ENCODE assay signal across 26 cellular contexts in genomic region chr13:94182185-94182761, GRCh38.
A peak's percentile ranks its signal among the peaks of the same experiment; 100 is the strongest.
DNase-seq lines count a peak whose midpoint lies in the region; ATAC-seq and TF ChIP-seq lines count a peak whose summit lies in the region.
"Had no signal": no experiment of that assay in that cellular context is flagged by ENCODE, and none has a peak within 500 bp of the region (broad histone marks: within the 10 kb centered on the region; RNA-seq: fewer than 3 reads in every experiment).

No MANE protein-coding gene starts in this region.

- H3F3A ChIP-seq in smooth muscle cell (ENCODE audit: low read depth) = no peaks in the 10 kb centered on the region

- H2AFZ ChIP-seq in OCI-LY3 (ENCODE audit: low read depth, low read length) = no peak overlapping the region
- no peak overlapping the region for H2AFZ ChIP-seq in smooth muscle cell (ENCODE audit: low read depth)

- H3K79me2 ChIP-seq in OCI-LY3 (ENCODE audit: low read length) = no peaks in the 10 kb centered on the region
- H3K79me2 ChIP-seq in smooth muscle cell (ENCODE audit: low read depth) = no peaks in the 10 kb centered on the region

- peak overlapping the region; percentile 93 for H3K27ac ChIP-seq in OCI-LY3 (ENCODE audit: low read length)
- H3K27ac ChIP-seq in smooth muscle cell (ENCODE audit: low read depth) = no peak overlapping the region
- H3K27ac ChIP-seq: testis had no signal

- H3K27me3 ChIP-seq in OCI-LY3 (ENCODE audit: low read depth, low read length) (no peaks in the 10 kb centered on the region), smooth muscle cell (ENCODE audit: low read depth) (no peaks in the 10 kb centered on the region)
- H3K27me3 ChIP-seq: heart right ventricle, left lung, MG63, testis had no signal

- no peak overlapping the region for H3K27ac Mint-ChIP-seq in stimulated activated effector memory CD8-positive, alpha-beta T cell treated with anti-CD3 and anti-CD28 coated beads, Interleukin-12 subunit alpha, Interleukin-12 subunit beta, amount 100 ng/mL, for 72 hours
- H3K27ac Mint-ChIP-seq: activated CD4-positive, alpha-beta T cell treated with anti-CD3 and anti-CD28 coated beads, Interleukin-2, amount 10 ng/mL, durations not matched to agents 24 days and 14 days; activated CD8-positive, alpha-beta memory T cell treated with anti-CD3 and anti-CD28 coated beads, Interleukin-2, amount 10 ng/mL, durations not matched to agents 7 days and 5 days; activated naive CD4-positive, alpha-beta T cell treated with anti-CD3 and anti-CD28 coated beads, Interleukin-2, amount 50 U/mL, for 24 hours; CD8-positive, alpha-beta memory T cell; IgD-negative memory B cell; mesothelial cell of epicardium; T-cell had no signal

- H3K36me3 ChIP-seq in OCI-LY3 (replicated peaks; ENCODE audit: low read depth, low read length) (no peaks in the 10 kb centered on the region), smooth muscle cell (ENCODE audit: low read depth) (no peaks in the 10 kb centered on the region)
- H3K36me3 ChIP-seq: heart right ventricle, left lung, MG63 had no signal

- no peaks in the 10 kb centered on the region for H3K9me3 Mint-ChIP-seq in stimulated activated effector memory CD8-positive, alpha-beta T cell treated with anti-CD3 and anti-CD28 coated beads, Interleukin-12 subunit alpha, Interleukin-12 subunit beta, amount 100 ng/mL, for 72 hours
- H3K9me3 Mint-ChIP-seq: activated naive CD4-positive, alpha-beta T cell treated with anti-CD3 and anti-CD28 coated beads, Interleukin-2, amount 50 U/mL, for 24 hours; CD8-positive, alpha-beta memory T cell; T-cell had no signal

- no peaks in the 10 kb centered on the region for H3K4me1 Mint-ChIP-seq in stimulated activated effector memory CD8-positive, alpha-beta T cell treated with anti-CD3 and anti-CD28 coated beads, Interleukin-12 subunit alpha, Interleukin-12 subunit beta, amount 100 ng/mL, for 72 hours
- H3K4me1 Mint-ChIP-seq: mesothelial cell of epicardium had no signal

- no peak overlapping the region for H3K4me3 Mint-ChIP-seq in stimulated activated effector memory CD8-positive, alpha-beta T cell treated with anti-CD3 and anti-CD28 coated beads, Interleukin-12 subunit alpha, Interleukin-12 subunit beta, amount 100 ng/mL, for 72 hours
- H3K4me3 Mint-ChIP-seq: activated CD4-positive, alpha-beta T cell treated with anti-CD3 and anti-CD28 coated beads, Interleukin-2, amount 10 ng/mL, durations not matched to agents 24 days and 14 days; activated CD8-positive, alpha-beta memory T cell treated with anti-CD3 and anti-CD28 coated beads, Interleukin-2, amount 10 ng/mL, durations not matched to agents 7 days and 5 days; activated naive CD4-positive, alpha-beta T cell treated with anti-CD3 and anti-CD28 coated beads, Interleukin-2, amount 50 U/mL, for 24 hours; CD8-positive, alpha-beta memory T cell; IgD-negative memory B cell; mesothelial cell of epicardium; T-cell had no signal

- H4K20me1 ChIP-seq in OCI-LY3 (ENCODE audit: insufficient read depth, low read length) = no peaks in the 10 kb centered on the region
- no peaks in the 10 kb centered on the region for H4K20me1 ChIP-seq in smooth muscle cell (ENCODE audit: low read depth)

- H3K4me3 ChIP-seq in OCI-LY3 (ENCODE audit: low read length) (peak overlapping the region; percentile 47), smooth muscle cell (no peak overlapping the region)
- H3K4me3 ChIP-seq: heart right ventricle, left lung, MG63, testis had no signal

- no peaks in the 10 kb centered on the region for H3K36me3 Mint-ChIP-seq in stimulated activated effector memory CD8-positive, alpha-beta T cell treated with anti-CD3 and anti-CD28 coated beads, Interleukin-12 subunit alpha, Interleukin-12 subunit beta, amount 100 ng/mL, for 72 hours
- H3K36me3 Mint-ChIP-seq: activated CD8-positive, alpha-beta memory T cell treated with anti-CD3 and anti-CD28 coated beads, Interleukin-2, amount 10 ng/mL, durations not matched to agents 7 days and 5 days; activated naive CD4-positive, alpha-beta T cell treated with anti-CD3 and anti-CD28 coated beads, Interleukin-2, amount 50 U/mL, for 24 hours; T-cell had no signal

- ATAC-seq in left lobe of liver = peak; percentile 55
- no peak for ATAC-seq in stimulated activated effector memory CD8-positive, alpha-beta T cell treated with anti-CD3 and anti-CD28 coated beads, Interleukin-12 subunit alpha, Interleukin-12 subunit beta, amount 100 ng/mL, for 72 hours
- no peak for ATAC-seq in HG02610 (IDR thresholded peaks at IDR 0.05; ENCODE audit: unreplicated experiment)
- ATAC-seq: activated CD8-positive, alpha-beta memory T cell treated with anti-CD3 and anti-CD28 coated beads, Interleukin-2, amount 10 ng/mL, durations not matched to agents 7 days and 5 days; heart right ventricle; PC-3; T-cell had no signal

- 0 out of 2 replicates have a peak, but pooled peaks cover 3% of the 10 kb centered on the region for H3K9me3 ChIP-seq in OCI-LY3 (ENCODE audit: insufficient read depth, low read length)
- H3K9me3 ChIP-seq in smooth muscle cell (replicated peaks; ENCODE audit: low read depth) = no peaks in the 10 kb centered on the region
- H3K9me3 ChIP-seq: heart right ventricle, left lung, MG63, testis had no signal

- DNase-seq in KG1 (lab: John Stamatoyannopoulos, UW) (peak; percentile 19), left lobe of liver (ENCODE audit: low spot score) (no peak), smooth muscle cell (lab: John Stamatoyannopoulos, UW; ENCODE audit: unreplicated experiment) (no peak)
- no peak for DNase-seq in stimulated activated effector memory CD8-positive, alpha-beta T cell treated with anti-CD3 and anti-CD28 coated beads, Interleukin-12 subunit alpha, Interleukin-12 subunit beta, amount 100 ng/mL, for 72 hours (ENCODE audit: low spot score in 2 of 2)
- DNase-seq in central memory CD4-positive, alpha-beta T cell = no peak
- DNase-seq: activated CD4-positive, alpha-beta T cell treated with anti-CD3 and anti-CD28 coated beads, Interleukin-2, amount 10 ng/mL, durations not matched to agents 24 days and 14 days; activated CD8-positive, alpha-beta memory T cell treated with anti-CD3 and anti-CD28 coated beads, Interleukin-2, amount 10 ng/mL, durations not matched to agents 7 days and 5 days; anterior cingulate cortex; CD8-positive, alpha-beta memory T cell; DMS79 treated with DMSO at 0.1 percent for 48 hours; H7; heart right ventricle; left lung; MG63; NCI-H1694 treated with DMSO at 0.1 percent for 48 hours; PC-3; posterior cingulate gyrus; Right ventricle myocardium superior; stimulated activated CD4-positive, alpha-beta T cell treated with anti-CD3 and anti-CD28 coated beads, Interleukin-1b, Interleukin-23, amount 100 ng/mL, for 48 hours; T-cell; testis had no signal

- H3K9ac ChIP-seq in OCI-LY3 (ENCODE audit: low read length) (peak overlapping the region; percentile 43; the same call in 1 of the 2 replicates), smooth muscle cell (ENCODE audit: low read depth) (no peak overlapping the region)

- peak overlapping the region; percentile 71 for H3K4me2 ChIP-seq in OCI-LY3 (ENCODE audit: low read length)
- no peak overlapping the region for H3K4me2 ChIP-seq in smooth muscle cell

- peaks cover 37% of the 10 kb centered on the region for H3K4me1 ChIP-seq in OCI-LY3 (ENCODE audit: low read length)
- no peaks in the 10 kb centered on the region for H3K4me1 ChIP-seq in smooth muscle cell (ENCODE audit: low read depth)
- H3K4me1 ChIP-seq: testis had no signal

- TF ChIP-seq CTCF in OCI-LY3 (IDR thresholded peaks at IDR 0.05; ENCODE audit: low read depth, low read length) (no peak), smooth muscle cell (IDR thresholded peaks at IDR 0.05; ENCODE audit: borderline replicate concordance, insufficient read depth, poor library complexity, severe bottlenecking) (no peak)
